Comparison of ENCODE assay signal across 1 cellular context in genomic region chrX:29762006-29762405, GRCh38.
TF ChIP-seq lines count a peak whose summit lies in the region.

No MANE protein-coding gene starts in this region.

TF ChIP-seq in SK-N-SH, 30 proteins besides CTCF, POLR2A, EP300 and RAD21 (continued from another document):
- TF ChIP-seq USF1 (IDR thresholded peaks at IDR 0.05; ENCODE audit: borderline replicate concordance, low read depth) = no peak
- TF ChIP-seq TAF1 (IDR thresholded peaks at IDR 0.05; ENCODE audit: borderline replicate concordance, low read depth, low read length) = no peak
- no peak for TF ChIP-seq RFX5 (IDR thresholded peaks at IDR 0.05; ENCODE audit: low read length)
- no peak for TF ChIP-seq FOXJ3 (CRISPR knock-in tag; IDR thresholded peaks at IDR 0.05)
- TF ChIP-seq FOSL2 (IDR thresholded peaks at IDR 0.05; ENCODE audit: borderline replicate concordance, low read depth) = no peak
- no peak for TF ChIP-seq GATA2 (CRISPR knock-in tag; IDR thresholded peaks at IDR 0.05)
